Comparison of ENCODE assay signal across 23 cellular contexts in genomic region chr11:87347860-87348259, GRCh38.
DNase-seq lines count a peak whose midpoint lies in the region; ATAC-seq and TF ChIP-seq lines count a peak whose summit lies in the region.
"Had no signal": no experiment of that assay in that cellular context is flagged by ENCODE, and none has a peak within 500 bp of the region (broad histone marks: within the 10 kb centered on the region; RNA-seq: fewer than 3 reads in every experiment).

No MANE protein-coding gene starts in this region.

- peak; percentile 40 to 63 for DNase-seq in Caco-2
- DNase-seq in left colon: no peak
- DNase-seq in nephron progenitor cell: no peak
- no peak for DNase-seq in activated CD4-positive, alpha-beta T cell treated with anti-CD3 and anti-CD28 coated beads for 36 hours
- DNase-seq: 8988T; ACHN; AML-193; BE2C; Calu3; CD4-positive, alpha-beta T cell; CD8-positive, alpha-beta memory T cell; DMS53; DMS79 treated with DMSO at 0.1 percent for 48 hours; GF-D8; GOT3; HFFc6 had no signal

- H3K36me3 ChIP-seq in Caco-2 (ENCODE audit: control insufficient read depth, insufficient read depth, low read length): no peaks in the 10 kb centered on the region
- H3K36me3 ChIP-seq: BE2C; BLaER1 treated with 17β-estradiol and CSF1 and Interleukin-3, amounts not matched to agents 10 nM and 100 nM; HAP-1 had no signal

- H3K9me3 Mint-ChIP-seq in Caco-2 (ENCODE audit: unreplicated experiment): no peaks in the 10 kb centered on the region
- H3K9me3 Mint-ChIP-seq in nephron progenitor cell: peaks cover 4% of the 10 kb centered on the region
- no peaks in the 10 kb centered on the region for H3K9me3 Mint-ChIP-seq in activated CD4-positive, alpha-beta T cell treated with anti-CD3 and anti-CD28 coated beads for 36 hours (ENCODE audit: low read depth)
- H3K9me3 Mint-ChIP-seq: CD4-positive, alpha-beta T cell; HFFc6 had no signal

- peak; percentile 85 for ATAC-seq in left colon
- ATAC-seq in HG03378 (IDR thresholded peaks at IDR 0.05; ENCODE audit: unreplicated experiment): no peak
- no peak for ATAC-seq in activated CD4-positive, alpha-beta T cell treated with anti-CD3 and anti-CD28 coated beads for 36 hours
- ATAC-seq in GM21528 (IDR thresholded peaks at IDR 0.05; ENCODE audit: low FRiP score, unreplicated experiment): no peak
- ATAC-seq: A549 had no signal

- H3K27ac Mint-ChIP-seq in Caco-2 (ENCODE audit: unreplicated experiment) (no peak overlapping the region), nephron progenitor cell (peak overlapping the region; percentile 90)
- no peak overlapping the region for H3K27ac Mint-ChIP-seq in activated CD4-positive, alpha-beta T cell treated with anti-CD3 and anti-CD28 coated beads for 36 hours
- H3K27ac Mint-ChIP-seq: CD14-positive monocyte; CD4-positive, alpha-beta T cell; CD8-positive, alpha-beta memory T cell; HFFc6 had no signal

- H3K36me3 Mint-ChIP-seq in Caco-2 (ENCODE audit: insufficient read depth, unreplicated experiment) (no peaks in the 10 kb centered on the region), nephron progenitor cell (ENCODE audit: low read depth) (no peaks in the 10 kb centered on the region)
- no peaks in the 10 kb centered on the region for H3K36me3 Mint-ChIP-seq in activated CD4-positive, alpha-beta T cell treated with anti-CD3 and anti-CD28 coated beads for 36 hours (ENCODE audit: low read depth)
- H3K36me3 Mint-ChIP-seq: CD14-positive monocyte; CD8-positive, alpha-beta memory T cell had no signal

- no peaks in the 10 kb centered on the region for H3K9me3 ChIP-seq in Caco-2
- H3K9me3 ChIP-seq: A549, BE2C, HAP-1 had no signal

- BruUV-seq in Caco-2 (replicated peaks; lab: Mats Ljungman, UMichigan): no TSS peak

- CTCF ChIA-PET in Caco-2 (lab: Charles Lee): interaction anchor here (0.7 to 1.1 kb wide), 3 partner anchors 73 to 409 kb away, joined by 3 to 8 read pairs (median 3); no protein-coding TSS in a partner anchor
- CTCF ChIA-PET in activated CD4-positive, alpha-beta T cell treated with anti-CD3 and anti-CD28 coated beads for 36 hours (lab: Charles Lee): interaction anchor here (0.6 kb wide), 1 partner anchor 209 kb away, joined by 3 read pairs; no protein-coding TSS in a partner anchor

- H3K27me3 Mint-ChIP-seq in Caco-2 (ENCODE audit: insufficient read depth, unreplicated experiment): no peaks in the 10 kb centered on the region
- peaks cover 17% of the 10 kb centered on the region for H3K27me3 Mint-ChIP-seq in nephron progenitor cell (ENCODE audit: low read depth, poor library complexity)
- peaks cover 8% of the 10 kb centered on the region for H3K27me3 Mint-ChIP-seq in activated CD4-positive, alpha-beta T cell treated with anti-CD3 and anti-CD28 coated beads for 36 hours

- intact Hi-C loops in Caco-2 (cut with micrococcal nuclease; ENCODE audit: unreplicated experiment) (no loop called here), left colon (cut with DNase I, micrococcal nuclease) (no loop called here)
- intact Hi-C loops in activated CD4-positive, alpha-beta T cell treated with anti-CD3 and anti-CD28 coated beads for 36 hours (cut with DNase I, micrococcal nuclease): loop anchor here in 1 of 2 experiments (2.0 kb wide), 1 partner anchor 21 kb away; no protein-coding TSS in a partner anchor

- H3K4me1 Mint-ChIP-seq in Caco-2 (ENCODE audit: low read depth, unreplicated experiment) (peaks cover 7% of the 10 kb centered on the region), nephron progenitor cell (no peaks in the 10 kb centered on the region)
- peaks cover 4% of the 10 kb centered on the region for H3K4me1 Mint-ChIP-seq in activated CD4-positive, alpha-beta T cell treated with anti-CD3 and anti-CD28 coated beads for 36 hours

- peak overlapping the region; percentile 28 for H3K27ac ChIP-seq in VCaP
- H3K27ac ChIP-seq: A549; BLaER1 treated with 17β-estradiol and CSF1 and Interleukin-3, amounts not matched to agents 10 nM and 100 nM had no signal

- H3K4me3 Mint-ChIP-seq in Caco-2 (ENCODE audit: unreplicated experiment): no peak overlapping the region
- no peak overlapping the region for H3K4me3 Mint-ChIP-seq in nephron progenitor cell
- no peak overlapping the region for H3K4me3 Mint-ChIP-seq in activated CD4-positive, alpha-beta T cell treated with anti-CD3 and anti-CD28 coated beads for 36 hours
- H3K4me3 Mint-ChIP-seq: CD14-positive monocyte; CD4-positive, alpha-beta T cell; CD8-positive, alpha-beta memory T cell; HFFc6 had no signal

- TF ChIP-seq CTCF in Caco-2 (IDR thresholded peaks at IDR 0.05; ENCODE audit: insufficient read depth in 1 of 2, low read depth in 1 of 2, low read length in 1 of 2, severe bottlenecking in 1 of 2, unreplicated experiment in 1 of 2) (no peak), VCaP (conservative IDR thresholded peaks at IDR 0.05) (no peak), nephron progenitor cell (IDR thresholded peaks at IDR 0.05) (no peak)

- POLR2A ChIA-PET in Caco-2 (lab: Charles Lee): no interaction called here
- POLR2A ChIA-PET in activated CD4-positive, alpha-beta T cell treated with anti-CD3 and anti-CD28 coated beads for 36 hours (lab: Charles Lee): no interaction called here

- peaks cover 18% of the 10 kb centered on the region for H3K4me1 ChIP-seq in Caco-2
- H3K4me1 ChIP-seq: A549, BE2C, HAP-1 had no signal

- H3K27me3 ChIP-seq in Caco-2 (replicated peaks; ENCODE audit: control insufficient read depth, insufficient read depth, low read length): no peaks in the 10 kb centered on the region
- H3K27me3 ChIP-seq: BLaER1 treated with 17β-estradiol and CSF1 and Interleukin-3, amounts not matched to agents 10 nM and 100 nM had no signal

- no peak overlapping the region for H3K4me3 ChIP-seq in Caco-2 (ENCODE audit: low read depth, low read length)
- H3K4me3 ChIP-seq: A549; BLaER1 treated with 17β-estradiol and CSF1 and Interleukin-3, amounts not matched to agents 10 nM and 100 nM; HAP-1 had no signal

Comparison
In these comparisons a context has a peak if more than half of its experiments do, and no peak if none do; other contexts are left out.
1. DNase-seq: peak in Caco-2 (2 of 2); none in left colon (0 of 2), nephron progenitor cell (single experiment) and activated CD4-positive, alpha-beta T cell treated with anti-CD3 and anti-CD28 coated beads for 36 hours (single experiment).